ENCODE assay signal across 30 cellular contexts in the genomic region with DNA sequence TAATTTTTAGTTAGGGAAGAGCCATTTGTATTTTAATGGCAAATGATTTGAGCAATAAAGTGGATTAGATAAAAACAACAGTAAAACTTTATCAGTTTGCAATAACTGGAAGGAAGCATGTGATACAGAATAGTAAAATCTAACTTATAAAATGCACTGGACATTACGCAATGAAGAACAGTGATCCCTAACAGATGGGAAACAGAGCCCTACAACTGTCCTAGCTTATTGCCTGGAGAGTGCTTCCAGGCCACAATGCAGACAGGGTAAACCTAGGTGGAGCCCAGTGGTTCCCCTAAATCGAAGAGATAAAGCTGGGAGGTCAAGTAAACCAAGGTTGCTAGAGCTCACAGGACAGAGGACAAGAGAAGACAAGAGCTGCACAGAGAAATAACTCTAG. TPM values are rescaled to one million over a fixed set of nuclear protein-coding genes. Genes with fewer than 3 reads are reported as not detected.
A peak's percentile ranks its signal among the peaks of the same experiment; 100 is the strongest.
DNase-seq lines count a peak whose midpoint lies in the region; ATAC-seq, FAIRE-seq and TF ChIP-seq lines count a peak whose summit lies in the region.
"Had no signal": no experiment of that assay in that cellular context is flagged by ENCODE, and none has a peak within 500 bp of the region (broad histone marks: within the 10 kb centered on the region; RNA-seq: fewer than 3 reads in every experiment).

No MANE protein-coding gene starts in this region.

- no peaks in the 10 kb centered on the region for H3K79me2 ChIP-seq in K562 (ENCODE audit: control insufficient read depth, insufficient read depth, low read length)

- no peaks in the 10 kb centered on the region for H4K20me1 ChIP-seq in K562 (replicated peaks; ENCODE audit: control insufficient read depth, insufficient read depth, low read length)

- no peaks in the 10 kb centered on the region for H3K9me1 ChIP-seq in K562 (ENCODE audit: control insufficient read depth, insufficient read depth, low read length)

- no peak for TF ChIP-seq EP300 in K562 (IDR thresholded peaks at IDR 0.05; ENCODE audit: low read length)
- peak; percentile 17 for TF ChIP-seq EP300 in transverse colon (IDR thresholded peaks at IDR 0.05; ENCODE audit: low read depth)

- no peak overlapping the region for H3K4me3 ChIP-seq in K562
- no peak overlapping the region for H3K4me3 ChIP-seq in transverse colon
- H3K4me3 ChIP-seq in colonic mucosa, result no peak overlapping the region
- H3K4me3 ChIP-seq: ascending aorta, cardiac muscle cell, esophagus muscularis mucosa, GM23248, lung, neural progenitor cell, testis had no signal

- no peaks in the 10 kb centered on the region for H3K36me3 ChIP-seq in K562 (ENCODE audit: control insufficient read depth, insufficient read depth, low read length)
- no peaks in the 10 kb centered on the region for H3K36me3 ChIP-seq in transverse colon
- no peaks in the 10 kb centered on the region for H3K36me3 ChIP-seq in colonic mucosa
- H3K36me3 ChIP-seq: ascending aorta, cardiac muscle cell, esophagus muscularis mucosa, neural progenitor cell had no signal

- CTCF ChIA-PET in K562 (lab: Yijun Ruan, JAX; ENCODE audit: low intra/inter-chr PET ratio), result no interaction called here

- H3K4me2 ChIP-seq in K562 (ENCODE audit: insufficient read depth, low read length), result no peak overlapping the region
- H3K4me2 ChIP-seq: neural progenitor cell had no signal

- TF ChIP-seq CTCF in K562 (IDR thresholded peaks at IDR 0.05 in 2 of 3, conservative IDR thresholded peaks at IDR 0.05 in 1 of 3; ENCODE audit: insufficient read depth in 2 of 3, low read depth in 1 of 3, low read length in 3 of 3), result no peak
- no peak for TF ChIP-seq CTCF in transverse colon (IDR thresholded peaks at IDR 0.05)
- no peak for TF ChIP-seq CTCF in colonic mucosa (IDR thresholded peaks at IDR 0.05)

- in situ Hi-C loops in K562 (cut with MboI) (no loop called here), transverse colon (cut with MboI; ENCODE audit: low pct_ligation_motif_present in 1 of 4, low pct_unique_long_range_greater_than_20kb in 1 of 4, low sequenced_read_pairs in 3 of 4) (no loop called here)

- no peak overlapping the region for H2AFZ ChIP-seq in K562 (ENCODE audit: low read depth, low read length)
- H2AFZ ChIP-seq: GM23248, neural progenitor cell had no signal

- no peak for FAIRE-seq in K562 (lab: Jason Lieb, UNC)
- FAIRE-seq in islet of Langerhans (lab: Jason Lieb, UNC), result peak; percentile 33
- FAIRE-seq: GM12891, kidney had no signal

- H3K4me1 ChIP-seq in K562 (replicated peaks in 1 of 2; ENCODE audit: control insufficient read depth in 2 of 2, insufficient read depth in 2 of 2, low read length in 2 of 2), result peaks cover 0 to 5% of the 10 kb centered on the region in 2 experiments; a peak in 1 of 5 replicates
- H3K4me1 ChIP-seq in transverse colon, result peaks cover 0 to 22% (median 14%) of the 10 kb centered on the region in 4 donors
- H3K4me1 ChIP-seq in colonic mucosa, result no peaks in the 10 kb centered on the region
- H3K4me1 ChIP-seq: ascending aorta, neural progenitor cell, testis had no signal

- WGBS in K562 (ENCODE audit: insufficient coverage, low coverage, missing lambda C conversion rate), result 45% methylated on average over 2 of the region's 2 CpGs
- WGBS in transverse colon (ENCODE audit: low coverage in 1 of 2), 2 donors, result 20 to 36% methylated on average over 1 to 2 of the region's 2 CpGs

- TF ChIP-seq RAD21 in K562 (CRISPR knock-in tag; conservative IDR thresholded peaks at IDR 0.05 in 1 of 2, IDR thresholded peaks at IDR 0.05 in 1 of 2), result no peak

- H3K9ac ChIP-seq in K562 (ENCODE audit: insufficient read depth in 1 of 2, low read depth in 2 of 2, low read length in 2 of 2) (no peak overlapping the region; a peak in 1 of 4 replicates), colonic mucosa (ENCODE audit: low read depth in 2 of 2, low read length in 2 of 2) (no peak overlapping the region)
- H3K9ac ChIP-seq: GM23248, neural progenitor cell had no signal

- peak; percentile 27 for DNase-seq in LHCN-M2 (ENCODE audit: low read depth)
- peak in 1 of 4 experiments; percentile 18 for DNase-seq in K562 (ENCODE audit: extremely low read depth in 1 of 4, low spot score in 3 of 4)
- DNase-seq in transverse colon, result peak; percentile 9
- DNase-seq in NCI-H2029 treated with DMSO at 0.1 percent for 48 hours (lab: John Stamatoyannopoulos, UW), result no peak
- DNase-seq in NCI-H1436 treated with DMSO at 0.1 percent for 48 hours (lab: John Stamatoyannopoulos, UW), result no peak
- no peak for DNase-seq in colonic mucosa
- no peak for DNase-seq in left ventricle myocardium superior
- DNase-seq: activated CD4-positive, alpha-beta T cell treated with anti-CD3 and anti-CD28 coated beads for 36 hours; activated effector memory CD4-positive, alpha-beta T cell treated with Interleukin-2 at 50 U/mL for 16 hours; activated naive CD8-positive, alpha-beta T cell treated with anti-CD3 and anti-CD28 coated beads for 36 hours; activated T-cell treated with anti-CD3 and anti-CD28 coated beads for 4 hours; CD4-positive, CD25-positive, alpha-beta regulatory T cell; endodermal cell; GM23248; kidney; NCI-H1105; NCI-H2029; NCI-H446; NCI-H82; stimulated activated naive CD8-positive, alpha-beta T cell treated with anti-CD3 and anti-CD28 coated beads, Interleukin-15, Interleukin-2, amounts not matched to agents 100 U/mL and 50 U/mL, for 24 hours; T-helper 1 cell; testis had no signal

- H3K9me3 ChIP-seq in K562 (replicated peaks; ENCODE audit: control insufficient read depth, insufficient read depth, low read depth, low read length) (no peaks in the 10 kb centered on the region), transverse colon (no peaks in the 10 kb centered on the region), colonic mucosa (no peaks in the 10 kb centered on the region)
- H3K9me3 ChIP-seq: ascending aorta, esophagus muscularis mucosa, testis had no signal

- TF ChIP-seq POLR2A in K562 (conservative IDR thresholded peaks at IDR 0.05) (no peak), transverse colon (IDR thresholded peaks at IDR 0.05) (no peak)

- intact Hi-C loops in K562 (cut with micrococcal nuclease) (no loop called here), transverse colon (cut with DNase I; ENCODE audit: low total_unique reads) (no loop called here), colonic mucosa (cut with DNase I) (no loop called here), left ventricle myocardium superior (cut with micrococcal nuclease) (no loop called here)

- BruUV-seq in K562 (replicated peaks; lab: Mats Ljungman, UMichigan), result no TSS peak

- H3K27me3 ChIP-seq in K562 (ENCODE audit: control insufficient read depth in 2 of 2, insufficient read depth in 2 of 2, low read length in 2 of 2), result no peaks in the 10 kb centered on the region
- H3K27me3 ChIP-seq in transverse colon, result no peaks in the 10 kb centered on the region
- H3K27me3 ChIP-seq in colonic mucosa, result no peaks in the 10 kb centered on the region
- H3K27me3 ChIP-seq: ascending aorta, cardiac muscle cell, esophagus muscularis mucosa, neural progenitor cell, testis had no signal

- peak; percentile 66 for ATAC-seq in K562
- ATAC-seq in left ventricle myocardium superior, result no peak
- ATAC-seq: activated CD4-positive, alpha-beta T cell treated with anti-CD3 and anti-CD28 coated beads for 36 hours; sciatic nerve; stimulated activated naive CD8-positive, alpha-beta T cell treated with anti-CD3 and anti-CD28 coated beads, Interleukin-15, Interleukin-2, amounts not matched to agents 100 U/mL and 50 U/mL, for 24 hours had no signal

- POLR2A ChIA-PET in K562 (lab: Yijun Ruan, JAX), result no interaction called here

- no peak overlapping the region for H3K27ac ChIP-seq in K562 (ENCODE audit: extremely low read depth, low read depth, low read length)
- H3K27ac ChIP-seq in transverse colon, result peak overlapping the region; percentile 29 to 70 (median 56)
- H3K27ac ChIP-seq in colonic mucosa, result no peak overlapping the region
- H3K27ac ChIP-seq: ascending aorta, cardiac muscle cell, esophagus muscularis mucosa, GM23248, neural progenitor cell, testis had no signal

RNA-seq across cellular contexts. Expression of a gene that starts 7.0 kb away (rescaled TPM):
- total RNA-seq in LHCN-M2 (2014; rRNA removed), result 11.7 and 20.6 TPM in 2 replicates
- polyA plus RNA-seq in LHCN-M2 (2012), result 6.4 TPM
- 8.7 and 27.5 TPM in 2 replicates for total RNA-seq in K562 (2011; cell fraction: chromatin; rRNA removed; ENCODE audit: low replicate concordance)
- total RNA-seq in K562 (2011; cell fraction: nucleolus; rRNA removed), result 5.8 and 8.2 TPM in 2 replicates
- 12.0 and 27.3 TPM in 2 replicates for total RNA-seq in K562 (2011; cell fraction: nucleoplasm; rRNA removed)
- 16.6 and 18.8 TPM in 2 replicates for total RNA-seq in K562 (2014; rRNA removed)
- total RNA-seq in K562 (2014; rRNA removed; fragmentation: Illumina TruSeq; extraction: Trizol), result 38.3 and 42.2 TPM in 2 replicates
- total RNA-seq in K562 (2015; rRNA removed; fragmentation: Illumina TruSeq; extraction: Trizol), result 35.1 and 41.1 TPM in 2 replicates
- total RNA-seq in K562 (2021), result 17.6 and 19.3 TPM in 2 replicates
- 30.8 and 33.0 TPM in 2 replicates for polyA plus RNA-seq in K562 (2011; rRNA removed)
- 6.7 and 14.7 TPM in 2 replicates for polyA plus RNA-seq in K562 (2011; cell fraction: cytosol; rRNA removed)
- polyA plus RNA-seq in K562 (2011; cell fraction: nucleus; rRNA removed), result 13.3 and 24.9 TPM in 2 replicates
- 20.9 and 22.4 TPM in 2 replicates for polyA plus RNA-seq in K562 (2012)
- 20.9 and 33.5 TPM in 2 replicates for polyA plus RNA-seq in K562 (2014; fragmentation: Illumina TruSeq; extraction: Trizol)
- polyA plus RNA-seq in K562 (2014; fragmentation: Nextera tagmentation; extraction: Ambion mirVana), result 10 to 100 TPM; 43.1 to 51.5 TPM
- polyA plus RNA-seq in K562 (2014; rRNA removed), result 23.6 and 26.1 TPM in 2 replicates
- polyA minus RNA-seq in K562 (2011; rRNA and poly(A)+ RNA removed), result 30.2 and 35.1 TPM in 2 replicates
- 12.4 and 13.9 TPM in 2 replicates for polyA minus RNA-seq in K562 (2011; cell fraction: cytosol; rRNA and poly(A)+ RNA removed)
- 7.3 and 13.7 TPM in 2 replicates for polyA minus RNA-seq in K562 (2011; cell fraction: nucleus; rRNA and poly(A)+ RNA removed)
- 10 to 100 TPM in 3 of 4 donors, 1 to 10 TPM in 1; 6.4 to 29.4 (median 20.0) TPM for total RNA-seq in transverse colon
- 10 to 100 TPM; 30.4 to 32.3 TPM for total RNA-seq in colonic mucosa
- 29.4 TPM for total RNA-seq in left ventricle myocardium superior

RNA-seq across cellular contexts. Expression of a gene that starts 37.5 kb away (rescaled TPM):
- total RNA-seq in LHCN-M2 (2014; rRNA removed), result not detected in 2 replicates
- not detected for polyA plus RNA-seq in LHCN-M2 (2012)
- total RNA-seq in K562 (2011; cell fraction: chromatin; rRNA removed; ENCODE audit: low replicate concordance), result not detected in 2 replicates
- total RNA-seq in K562 (2011; cell fraction: nucleolus; rRNA removed), result not detected in 2 replicates
- not detected in 2 replicates for total RNA-seq in K562 (2011; cell fraction: nucleoplasm; rRNA removed)
- total RNA-seq in K562 (2014; rRNA removed), result not detected in 2 replicates
- not detected in 2 replicates for total RNA-seq in K562 (2014; rRNA removed; fragmentation: Illumina TruSeq; extraction: Trizol)
- total RNA-seq in K562 (2015; rRNA removed; fragmentation: Illumina TruSeq; extraction: Trizol), result not detected in 2 replicates
- 0.16 and 0.31 TPM in 2 replicates for total RNA-seq in K562 (2021)
- 0.04 and 0.07 TPM in 2 replicates for polyA plus RNA-seq in K562 (2011; rRNA removed)
- 0.04 TPM in 2 replicates for polyA plus RNA-seq in K562 (2011; cell fraction: cytosol; rRNA removed)
- polyA plus RNA-seq in K562 (2011; cell fraction: nucleus; rRNA removed), result 0.09 and 0.22 TPM in 2 replicates
- polyA plus RNA-seq in K562 (2012), result not detected in 2 replicates
- polyA plus RNA-seq in K562 (2014; fragmentation: Illumina TruSeq; extraction: Trizol), result not detected in 2 replicates
- not detected for polyA plus RNA-seq in K562 (2014; fragmentation: Nextera tagmentation; extraction: Ambion mirVana)
- not detected in 2 replicates for polyA plus RNA-seq in K562 (2014; rRNA removed)
- not detected in 2 replicates for polyA minus RNA-seq in K562 (2011; rRNA and poly(A)+ RNA removed)
- not detected in 2 replicates for polyA minus RNA-seq in K562 (2011; cell fraction: cytosol; rRNA and poly(A)+ RNA removed)
- not detected in 2 replicates for polyA minus RNA-seq in K562 (2011; cell fraction: nucleus; rRNA and poly(A)+ RNA removed)
- under 1 TPM in 2 of 4 donors, not detected in 2; 0.55 to 0.79 TPM for total RNA-seq in transverse colon
- total RNA-seq in colonic mucosa, result 1 to 10 TPM in 1 of 2 donors, under 1 TPM in 1; 0.52 to 1.2 TPM
- 0.25 TPM for total RNA-seq in left ventricle myocardium superior
- total RNA-seq: cardiac muscle cell; CD4-positive, CD25-positive, alpha-beta regulatory T cell had no signal

Comparison
In these comparisons a context has a peak if more than half of its experiments do, and no peak if none do; other contexts are left out.
1. DNase-seq: peak in LHCN-M2 (single experiment) and transverse colon (single experiment); none in NCI-H2029 treated with DMSO at 0.1 percent for 48 hours (single experiment), NCI-H1436 treated with DMSO at 0.1 percent for 48 hours (single experiment), colonic mucosa (single experiment) and left ventricle myocardium superior (single experiment).
2. H3K27ac ChIP-seq: peak in transverse colon (4 of 4); none in K562 (single experiment) and colonic mucosa (single experiment).